ENCODE assay signal across 8 cellular contexts in genomic region chr9:36995927-36996471, GRCh38. TPM values are rescaled to one million over a fixed set of nuclear protein-coding genes. Genes with fewer than 3 reads are reported as not detected.
DNase-seq lines count a peak whose midpoint lies in the region; ATAC-seq and TF ChIP-seq lines count a peak whose summit lies in the region.

No MANE protein-coding gene starts in this region.

- peak; percentile 27 for ATAC-seq in HG02678 (IDR thresholded peaks at IDR 0.05; ENCODE audit: unreplicated experiment)
- ATAC-seq in HG02840 (IDR thresholded peaks at IDR 0.05; ENCODE audit: low FRiP score, unreplicated experiment) = no peak

- DNase-seq in Daoy (ENCODE audit: low read depth) = peak; percentile 86
- peak; percentile 40 for DNase-seq in NCI-H2227 treated with DMSO at 0.1 percent for 48 hours (lab: John Stamatoyannopoulos, UW)
- DNase-seq in activated CD4-positive, CD25-positive, alpha-beta regulatory T cell (lab: John Stamatoyannopoulos, UW) = peak in 3 of 4 experiments; percentile 15 to 30 (median 21)
- no peak for DNase-seq in coronary artery (ENCODE audit: low spot score)
- peak; percentile 42 for DNase-seq in medulla oblongata (ENCODE audit: extremely low spot score)
- DNase-seq in stimulated activated CD8-positive, alpha-beta memory T cell treated with anti-CD3 and anti-CD28 coated beads, Interleukin-7, amount 100 ng/mL, for 1 hour (ENCODE audit: low read depth in 2 of 2) = peak; percentile 9 to 17

- H3K4me3 ChIP-seq in coronary artery = no peak overlapping the region

- H3K27ac ChIP-seq in coronary artery = no peak overlapping the region

- TF ChIP-seq CTCF in coronary artery (IDR thresholded peaks at IDR 0.05) = peak; percentile 22

RNA-seq across cellular contexts. Expression of gene PAX5, which starts 38.1 kb away (rescaled TPM):
- total RNA-seq in Daoy (2014; rRNA removed; shearing (Covaris generic)) = under 0.01 and 0.17 TPM in 2 replicates
